Comparison of ENCODE assay signal across 1 cellular context in genomic region chr12:51245476-51246253, GRCh38.
TF ChIP-seq lines count a peak whose summit lies in the region.

No MANE protein-coding gene starts in this region.

TF ChIP-seq in HepG2, 621 proteins besides CTCF, POLR2A, EP300 and RAD21:
- TF ChIP-seq PTBP1 (IDR thresholded peaks at IDR 0.05; ENCODE audit: low read depth, low read length, poor library complexity, severe bottlenecking), result no peak
- TF ChIP-seq ZNF143 (CRISPR knock-in tag; IDR thresholded peaks at IDR 0.05), result no peak
- no peak for TF ChIP-seq MED1 (CRISPR knock-in tag; IDR thresholded peaks at IDR 0.05)
- 0 out of 4 replicates have a peak, but pooled peaks of 1 of the 2 experiments have one; percentile 36 for TF ChIP-seq MAFK (conservative IDR thresholded peaks at IDR 0.05 in 1 of 2, IDR thresholded peaks at IDR 0.05 in 1 of 2; ENCODE audit: low read length in 2 of 2)
- TF ChIP-seq POLR2AphosphoS2 (IDR thresholded peaks at IDR 0.05; ENCODE audit: low read depth, low read length), result peak; percentile 61
- TF ChIP-seq E2F5 (CRISPR knock-in tag; conservative IDR thresholded peaks at IDR 0.05), result no peak
